In the genomic region with DNA sequence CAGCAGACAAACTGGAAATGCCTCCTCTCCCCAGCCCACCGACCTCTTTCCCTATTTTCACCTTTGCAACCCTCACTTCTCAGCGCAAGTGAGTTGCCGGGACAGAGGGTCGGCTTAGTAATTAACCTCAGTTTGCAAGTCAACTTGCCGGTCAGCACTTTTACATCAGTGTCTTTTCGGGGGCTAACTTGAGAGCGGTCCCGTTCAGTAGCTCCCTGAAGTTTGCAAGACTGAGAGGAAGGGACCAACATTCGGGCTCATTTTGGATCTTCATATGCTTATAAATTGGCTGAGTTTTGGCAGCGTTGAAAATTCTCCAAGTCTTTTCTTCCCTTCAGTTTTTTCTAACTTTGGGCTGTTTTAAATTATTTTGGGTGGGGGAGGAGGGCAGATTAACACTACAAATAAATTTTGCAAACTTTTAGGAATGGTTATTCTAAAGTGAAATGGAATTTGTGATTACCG, we compare ENCODE assay signal across 8 cellular contexts. TPM values are rescaled to one million over a fixed set of nuclear protein-coding genes. Genes with fewer than 3 reads are reported as not detected.
DNase-seq lines count a peak whose midpoint lies in the region; ATAC-seq and TF ChIP-seq lines count a peak whose summit lies in the region.

No MANE protein-coding gene starts in this region.

- intact Hi-C loops in activated CD4-positive, alpha-beta T cell treated with anti-CD3 and anti-CD28 coated beads, Interleukin-2, amount 10 ng/mL, durations not matched to agents 24 days and 14 days (cut with micrococcal nuclease): loop anchor here (1.0 to 10.0 kb wide), 5 partner anchors 18 to 780 kb away; a partner anchor contains a TSS
- intact Hi-C loops in left lung (cut with DNase I): no loop called here

- peaks cover 21% of the 10 kb centered on the region for H3K4me1 Mint-ChIP-seq in activated CD4-positive, alpha-beta T cell treated with anti-CD3 and anti-CD28 coated beads, Interleukin-2, amount 10 ng/mL, durations not matched to agents 24 days and 14 days
- H3K4me1 Mint-ChIP-seq in activated naive CD8-positive, alpha-beta T cell treated with anti-CD3 and anti-CD28 coated beads, Interleukin-2, amount 10 ng/mL, durations not matched to agents 7 days and 5 days: peaks cover 19% of the 10 kb centered on the region

- ATAC-seq in activated naive CD8-positive, alpha-beta T cell treated with anti-CD3 and anti-CD28 coated beads, Interleukin-2, amount 10 ng/mL, durations not matched to agents 7 days and 5 days (ENCODE audit: low read depth): no peak
- no peak for ATAC-seq in left lung
- peak; percentile 27 for ATAC-seq in thoracic aorta (ENCODE audit: insufficient number of reproducible peaks, low FRiP score, low read depth)

- H3K4me3 Mint-ChIP-seq in activated CD4-positive, alpha-beta T cell treated with anti-CD3 and anti-CD28 coated beads, Interleukin-2, amount 10 ng/mL, durations not matched to agents 24 days and 14 days: peak overlapping the region; percentile 93
- H3K4me3 Mint-ChIP-seq in activated naive CD8-positive, alpha-beta T cell treated with anti-CD3 and anti-CD28 coated beads, Interleukin-2, amount 10 ng/mL, durations not matched to agents 7 days and 5 days: peak overlapping the region; percentile 86

- H3K9me3 ChIP-seq in left lung (no peaks in the 10 kb centered on the region), thoracic aorta (no peaks in the 10 kb centered on the region)

- H3K9me3 Mint-ChIP-seq in activated CD4-positive, alpha-beta T cell treated with anti-CD3 and anti-CD28 coated beads, Interleukin-2, amount 10 ng/mL, durations not matched to agents 24 days and 14 days: no peaks in the 10 kb centered on the region
- H3K9me3 Mint-ChIP-seq in activated naive CD8-positive, alpha-beta T cell treated with anti-CD3 and anti-CD28 coated beads, Interleukin-2, amount 10 ng/mL, durations not matched to agents 7 days and 5 days: no peaks in the 10 kb centered on the region

- DNase-seq in activated CD4-positive, alpha-beta T cell treated with anti-CD3 and anti-CD28 coated beads, Interleukin-2, amount 10 ng/mL, durations not matched to agents 24 days and 14 days: no peak
- DNase-seq in activated CD4-positive, alpha-beta T cell treated with anti-CD3 and anti-CD28 coated beads, Interleukin-2, amount 50 U/mL, for 48 hours: no peak
- no peak for DNase-seq in activated naive CD8-positive, alpha-beta T cell treated with anti-CD3 and anti-CD28 coated beads, Interleukin-2, amount 10 ng/mL, durations not matched to agents 7 days and 5 days
- DNase-seq in left lung (no peak), thoracic aorta (ENCODE audit: low spot score) (no peak), AG20443 (ENCODE audit: low spot score) (no peak), NCI-H1436 (lab: John Stamatoyannopoulos, UW) (no peak), COLO829 (ENCODE audit: low spot score) (no peak)

- TF ChIP-seq CTCF in left lung (IDR thresholded peaks at IDR 0.05): no peak
- TF ChIP-seq CTCF in thoracic aorta (IDR thresholded peaks at IDR 0.05): no peak

- POLR2A ChIA-PET in activated naive CD8-positive, alpha-beta T cell treated with anti-CD3 and anti-CD28 coated beads, Interleukin-2, amount 10 ng/mL, durations not matched to agents 7 days and 5 days (lab: Charles Lee): interaction anchor here (1.1 to 1.3 kb wide), 2 partner anchors 11 to 410 kb away, joined by 3 to 4 read pairs; no protein-coding TSS in a partner anchor

- H3K36me3 Mint-ChIP-seq in activated CD4-positive, alpha-beta T cell treated with anti-CD3 and anti-CD28 coated beads, Interleukin-2, amount 10 ng/mL, durations not matched to agents 24 days and 14 days (ENCODE audit: low read depth): peaks cover 11% of the 10 kb centered on the region
- peaks cover 7% of the 10 kb centered on the region for H3K36me3 Mint-ChIP-seq in activated naive CD8-positive, alpha-beta T cell treated with anti-CD3 and anti-CD28 coated beads, Interleukin-2, amount 10 ng/mL, durations not matched to agents 7 days and 5 days

- H3K27me3 ChIP-seq in left lung: no peaks in the 10 kb centered on the region
- H3K27me3 ChIP-seq in thoracic aorta (replicated peaks; ENCODE audit: insufficient read depth): no peaks in the 10 kb centered on the region

- peaks cover 2% of the 10 kb centered on the region for H3K27me3 Mint-ChIP-seq in activated CD4-positive, alpha-beta T cell treated with anti-CD3 and anti-CD28 coated beads, Interleukin-2, amount 10 ng/mL, durations not matched to agents 24 days and 14 days
- H3K27me3 Mint-ChIP-seq in activated naive CD8-positive, alpha-beta T cell treated with anti-CD3 and anti-CD28 coated beads, Interleukin-2, amount 10 ng/mL, durations not matched to agents 7 days and 5 days: no peaks in the 10 kb centered on the region

- H3K36me3 ChIP-seq in left lung (peaks cover 0 to 10% of the 10 kb centered on the region in 2 donors), thoracic aorta (no peaks in the 10 kb centered on the region)

- peak overlapping the region; percentile 72 for H3K27ac Mint-ChIP-seq in activated CD4-positive, alpha-beta T cell treated with anti-CD3 and anti-CD28 coated beads, Interleukin-2, amount 10 ng/mL, durations not matched to agents 24 days and 14 days
- H3K27ac Mint-ChIP-seq in activated naive CD8-positive, alpha-beta T cell treated with anti-CD3 and anti-CD28 coated beads, Interleukin-2, amount 10 ng/mL, durations not matched to agents 7 days and 5 days: peak overlapping the region; percentile 93

- H3K27ac ChIP-seq in left lung: peak overlapping the region; percentile 92 to 98
- H3K27ac ChIP-seq in thoracic aorta: peak overlapping the region in 1 of 2 donors; percentile 100

- H3K4me3 ChIP-seq in left lung (peak overlapping the region; percentile 84 to 86), thoracic aorta (peak overlapping the region; percentile 100)

- H3K4me1 ChIP-seq in left lung (peaks cover 0 to 15% of the 10 kb centered on the region in 2 donors), thoracic aorta (ENCODE audit: control insufficient read depth in 1 of 2, low read depth in 2 of 2) (peaks cover 0 to 11% of the 10 kb centered on the region in 2 donors)

RNA-seq across cellular contexts. Expression of a gene that starts 0.8 kb away (rescaled TPM):
- total RNA-seq in activated CD4-positive, alpha-beta T cell treated with anti-CD3 and anti-CD28 coated beads, Interleukin-2, amount 10 ng/mL, durations not matched to agents 24 days and 14 days: 6.0 and 8.2 TPM in 2 replicates
- total RNA-seq in activated naive CD8-positive, alpha-beta T cell treated with anti-CD3 and anti-CD28 coated beads, Interleukin-2, amount 10 ng/mL, durations not matched to agents 7 days and 5 days: 1 to 10 TPM; 5.0 to 7.8 TPM
- total RNA-seq in left lung (1 to 10 TPM; 7.1 to 7.5 TPM), thoracic aorta (10 to 100 TPM in 1 of 2 donors, 1 to 10 TPM in 1; 5.0 to 12.8 TPM)

RNA-seq across cellular contexts. Expression of a gene that starts 17.9 kb away (rescaled TPM):
- 33.5 and 35.1 TPM in 2 replicates for total RNA-seq in activated CD4-positive, alpha-beta T cell treated with anti-CD3 and anti-CD28 coated beads, Interleukin-2, amount 10 ng/mL, durations not matched to agents 24 days and 14 days
- 10 to 100 TPM; 49.7 to 50.1 TPM for total RNA-seq in activated naive CD8-positive, alpha-beta T cell treated with anti-CD3 and anti-CD28 coated beads, Interleukin-2, amount 10 ng/mL, durations not matched to agents 7 days and 5 days
- total RNA-seq in left lung (10 to 100 TPM; 48.2 to 58.7 TPM), thoracic aorta (10 to 100 TPM; 73.2 to 88.0 TPM)
